7 cellular contexts compared by ENCODE assay signal in the genomic region with DNA sequence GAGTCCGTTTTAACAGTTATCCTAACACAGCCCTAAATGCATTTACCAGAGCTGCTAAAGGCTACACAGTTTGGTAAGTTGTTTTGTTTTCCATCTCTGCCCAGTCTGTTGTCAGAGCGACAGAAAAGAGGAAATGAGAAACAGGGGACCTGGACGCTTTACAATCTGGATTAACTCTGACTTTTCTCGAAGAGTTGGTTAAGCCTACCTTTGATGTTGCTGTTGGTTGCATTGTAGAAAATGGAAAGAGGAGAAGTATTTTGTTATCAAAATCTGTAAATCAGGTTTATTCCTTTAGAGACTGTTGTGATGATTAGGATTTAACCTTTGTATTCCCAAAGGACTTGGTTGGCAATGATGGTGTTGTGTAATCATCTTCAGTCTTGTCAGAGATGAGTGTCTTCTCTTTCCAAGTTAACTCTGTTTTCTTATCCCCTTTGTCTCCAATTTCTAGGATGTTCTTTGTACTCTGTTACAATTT. TPM values are rescaled to one million over a fixed set of nuclear protein-coding genes. Genes with fewer than 3 reads are reported as not detected.
DNase-seq lines count a peak whose midpoint lies in the region; ATAC-seq and TF ChIP-seq lines count a peak whose summit lies in the region.

No MANE protein-coding gene starts in this region.

- H3K4me3 ChIP-seq in right cardiac atrium (ENCODE audit: low read length), result peak overlapping the region; percentile 38
- H3K4me3 ChIP-seq in smooth muscle cell, result peak overlapping the region; percentile 65

- H3K9me3 ChIP-seq in right cardiac atrium (ENCODE audit: control insufficient read depth, low read length), result no peaks in the 10 kb centered on the region
- H3K9me3 ChIP-seq in smooth muscle cell (replicated peaks; ENCODE audit: low read depth), result no peaks in the 10 kb centered on the region

- no peaks in the 10 kb centered on the region for H3F3A ChIP-seq in smooth muscle cell (ENCODE audit: low read depth)

- H3K36me3 Mint-ChIP-seq in activated naive CD8-positive, alpha-beta T cell treated with anti-CD3 and anti-CD28 coated beads, Interleukin-2, amount 10 ng/mL, durations not matched to agents 7 days and 5 days, result no peaks in the 10 kb centered on the region

- no peak for TF ChIP-seq CTCF in smooth muscle cell (IDR thresholded peaks at IDR 0.05; ENCODE audit: borderline replicate concordance, insufficient read depth, poor library complexity, severe bottlenecking)

- H4K20me1 ChIP-seq in smooth muscle cell (ENCODE audit: low read depth), result no peaks in the 10 kb centered on the region

- no peaks in the 10 kb centered on the region for H3K9me3 Mint-ChIP-seq in activated naive CD8-positive, alpha-beta T cell treated with anti-CD3 and anti-CD28 coated beads, Interleukin-2, amount 10 ng/mL, durations not matched to agents 7 days and 5 days

- peak overlapping the region; percentile 94 for H2AFZ ChIP-seq in smooth muscle cell (ENCODE audit: low read depth)

- H3K27me3 Mint-ChIP-seq in activated naive CD8-positive, alpha-beta T cell treated with anti-CD3 and anti-CD28 coated beads, Interleukin-2, amount 10 ng/mL, durations not matched to agents 7 days and 5 days, result peaks cover 3% of the 10 kb centered on the region

- no peaks in the 10 kb centered on the region for H3K27me3 ChIP-seq in right cardiac atrium (ENCODE audit: control insufficient read depth, insufficient read depth)
- H3K27me3 ChIP-seq in smooth muscle cell (ENCODE audit: low read depth), result no peaks in the 10 kb centered on the region

- WGBS in right cardiac atrium, result 15% methylated on average over 4 of the region's 4 CpGs
- 19% methylated on average over 4 of the region's 4 CpGs for WGBS in smooth muscle cell (ENCODE audit: low lambda C conversion rate)

- intact Hi-C loops in right cardiac atrium (cut with DNase I), result no loop called here

- no peaks in the 10 kb centered on the region for H3K79me2 ChIP-seq in smooth muscle cell (ENCODE audit: low read depth)

- no peak overlapping the region for H3K27ac Mint-ChIP-seq in activated naive CD8-positive, alpha-beta T cell treated with anti-CD3 and anti-CD28 coated beads, Interleukin-2, amount 10 ng/mL, durations not matched to agents 7 days and 5 days

- no peaks in the 10 kb centered on the region for H3K36me3 ChIP-seq in smooth muscle cell (ENCODE audit: low read depth)

- H3K27ac ChIP-seq in right cardiac atrium (ENCODE audit: low read length) (no peak overlapping the region), smooth muscle cell (ENCODE audit: low read depth) (peak overlapping the region; percentile 93)

- H3K4me1 ChIP-seq in right cardiac atrium (ENCODE audit: control insufficient read depth, insufficient read depth, low read length) (no peaks in the 10 kb centered on the region), smooth muscle cell (ENCODE audit: low read depth) (peaks cover 11% of the 10 kb centered on the region)

- peak overlapping the region; percentile 91 for H3K4me3 Mint-ChIP-seq in activated naive CD8-positive, alpha-beta T cell treated with anti-CD3 and anti-CD28 coated beads, Interleukin-2, amount 10 ng/mL, durations not matched to agents 7 days and 5 days

- peak overlapping the region; percentile 87 for H3K9ac ChIP-seq in smooth muscle cell (ENCODE audit: low read depth)

- H3K4me1 Mint-ChIP-seq in activated naive CD8-positive, alpha-beta T cell treated with anti-CD3 and anti-CD28 coated beads, Interleukin-2, amount 10 ng/mL, durations not matched to agents 7 days and 5 days, result peaks cover 11% of the 10 kb centered on the region

- DNase-seq in GM04503 (ENCODE audit: low read depth) (peak; percentile 59), M059J (ENCODE audit: low read depth) (peak; percentile 76), right cardiac atrium (no peak), smooth muscle cell (lab: John Stamatoyannopoulos, UW; ENCODE audit: unreplicated experiment) (no peak)
- DNase-seq in activated naive CD8-positive, alpha-beta T cell treated with anti-CD3 and anti-CD28 coated beads, Interleukin-2, amount 10 ng/mL, durations not matched to agents 7 days and 5 days, result no peak

- POLR2A ChIA-PET in activated naive CD8-positive, alpha-beta T cell treated with anti-CD3 and anti-CD28 coated beads, Interleukin-2, amount 10 ng/mL, durations not matched to agents 7 days and 5 days (lab: Charles Lee), result no interaction called here

- peak; percentile 39 for ATAC-seq in GM21528 (IDR thresholded peaks at IDR 0.05; ENCODE audit: low FRiP score, unreplicated experiment)
- no peak for ATAC-seq in activated naive CD8-positive, alpha-beta T cell treated with anti-CD3 and anti-CD28 coated beads, Interleukin-2, amount 10 ng/mL, durations not matched to agents 7 days and 5 days (ENCODE audit: low read depth)
- peak; percentile 48 to 68 for ATAC-seq in right cardiac atrium
- ATAC-seq in GM19023 (IDR thresholded peaks at IDR 0.05; ENCODE audit: unreplicated experiment), result no peak

- peak overlapping the region; percentile 80 for H3K4me2 ChIP-seq in smooth muscle cell

RNA-seq across cellular contexts. Expression of a gene that starts 0.5 kb away (rescaled TPM):
- total RNA-seq in M059J (2014; rRNA removed; shearing (Covaris generic)), result not detected in 2 replicates
- total RNA-seq in activated naive CD8-positive, alpha-beta T cell treated with anti-CD3 and anti-CD28 coated beads, Interleukin-2, amount 10 ng/mL, durations not matched to agents 7 days and 5 days, result not detected
- total RNA-seq in right cardiac atrium (1 to 10 TPM; 1.3 to 4.9 (median 2.4) TPM), smooth muscle cell (not detected in 2 replicates)
- polyA plus RNA-seq in right cardiac atrium (2.7 TPM), smooth muscle cell (not detected in 2 replicates)

RNA-seq across cellular contexts. Expression of a gene that starts 1.0 kb away (rescaled TPM):
- total RNA-seq in M059J (2014; rRNA removed; shearing (Covaris generic)), result 0.81 and 0.86 TPM in 2 replicates
- total RNA-seq in activated naive CD8-positive, alpha-beta T cell treated with anti-CD3 and anti-CD28 coated beads, Interleukin-2, amount 10 ng/mL, durations not matched to agents 7 days and 5 days, result 1 to 10 TPM; 1.5 to 2.1 TPM
- total RNA-seq in right cardiac atrium (1 to 10 TPM; 3.9 to 7.2 (median 5.7) TPM), smooth muscle cell (2.3 and 2.5 TPM in 2 replicates)
- polyA plus RNA-seq in right cardiac atrium (3.1 TPM), smooth muscle cell (1.4 and 1.6 TPM in 2 replicates)

Comparison
In these comparisons a context has a peak if more than half of its experiments do, and no peak if none do; other contexts are left out.
1. DNase-seq: peak in GM04503 (single experiment) and M059J (single experiment); none in activated naive CD8-positive, alpha-beta T cell treated with anti-CD3 and anti-CD28 coated beads, Interleukin-2, amount 10 ng/mL, durations not matched to agents 7 days and 5 days (single experiment), right cardiac atrium (0 of 3) and smooth muscle cell (single experiment).
2. ATAC-seq: peak in GM21528 (single experiment) and right cardiac atrium (2 of 2); none in activated naive CD8-positive, alpha-beta T cell treated with anti-CD3 and anti-CD28 coated beads, Interleukin-2, amount 10 ng/mL, durations not matched to agents 7 days and 5 days (single experiment) and GM19023 (single experiment).